8 cellular contexts compared by ENCODE assay signal in the genomic region with DNA sequence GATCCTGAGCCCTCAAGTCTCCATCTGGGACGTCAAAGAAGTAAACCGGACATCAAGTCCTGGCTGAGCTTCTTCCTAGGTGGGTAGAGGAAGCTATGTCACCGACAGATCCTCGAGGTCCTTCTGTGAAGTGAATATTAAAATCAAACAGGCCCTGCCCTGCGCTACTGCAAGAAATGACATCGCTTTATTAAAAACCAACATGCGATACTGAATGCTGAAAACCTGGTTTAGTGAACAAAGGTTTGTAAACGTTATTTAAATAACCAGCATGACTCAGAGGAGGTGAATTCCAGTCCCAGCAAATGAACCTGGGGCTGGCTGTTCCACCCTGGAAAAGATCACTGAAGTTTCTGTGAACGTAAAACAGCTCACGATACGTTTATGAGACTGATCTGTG. TPM values are rescaled to one million over a fixed set of nuclear protein-coding genes. Genes with fewer than 3 reads are reported as not detected.
DNase-seq lines count a peak whose midpoint lies in the region; ATAC-seq and TF ChIP-seq lines count a peak whose summit lies in the region.

No MANE protein-coding gene starts in this region.

- ATAC-seq in HG02970 (IDR thresholded peaks at IDR 0.05; ENCODE audit: low FRiP score, unreplicated experiment) (peak; percentile 7), GM19328 (IDR thresholded peaks at IDR 0.05; ENCODE audit: unreplicated experiment) (no peak)

- no peaks in the 10 kb centered on the region for H3K27me3 ChIP-seq in CD8-positive, alpha-beta memory T cell (ENCODE audit: insufficient read depth, low read length, poor library complexity, severe bottlenecking)
- H3K27me3 ChIP-seq in hepatocyte: no peaks in the 10 kb centered on the region
- H3K27me3 ChIP-seq in skeletal muscle satellite cell (ENCODE audit: control insufficient read depth, insufficient read depth, low read length): peaks cover 13% of the 10 kb centered on the region

- H3K4me1 ChIP-seq in CD8-positive, alpha-beta memory T cell (ENCODE audit: insufficient read depth, low read length): peaks cover 22% of the 10 kb centered on the region
- peaks cover 12% of the 10 kb centered on the region for H3K4me1 ChIP-seq in hepatocyte (ENCODE audit: insufficient read depth)
- H3K4me1 ChIP-seq in skeletal muscle satellite cell (ENCODE audit: control insufficient read depth, insufficient read depth, low read length): peaks cover 12% of the 10 kb centered on the region

- WGBS in hepatocyte (ENCODE audit: low lambda C conversion rate, missing lambda C conversion rate): under 1% methylated on average over 11 of the region's 11 CpGs

- CTCF ChIA-PET in CD8-positive, alpha-beta memory T cell (lab: Charles Lee): interaction anchor here (1.0 to 2.1 kb wide), 4 partner anchors 63 to 441 kb away, joined by 3 to 12 read pairs (median 3); a partner anchor contains a TSS

- H3K27ac ChIP-seq in CD8-positive, alpha-beta memory T cell (ENCODE audit: low read depth, low read length): peak overlapping the region; percentile 74
- peak overlapping the region; percentile 86 for H3K27ac ChIP-seq in hepatocyte

- peak overlapping the region; percentile 44 for H2AFZ ChIP-seq in hepatocyte

- POLR2A ChIA-PET in CD8-positive, alpha-beta memory T cell (lab: Charles Lee): interaction anchor here (0.8 to 2.4 kb wide), 2 partner anchors 10 to 63 kb away, joined by 3 to 17 read pairs; a partner anchor contains a TSS

- no peaks in the 10 kb centered on the region for H3K9me3 ChIP-seq in CD8-positive, alpha-beta memory T cell (ENCODE audit: low read length)
- no peaks in the 10 kb centered on the region for H3K9me3 ChIP-seq in hepatocyte (ENCODE audit: low read depth)
- H3K9me3 ChIP-seq in skeletal muscle satellite cell (replicated peaks; ENCODE audit: low read length): no peaks in the 10 kb centered on the region

- H3K27ac Mint-ChIP-seq in CD8-positive, alpha-beta memory T cell: peak overlapping the region in 7 of 8 donors; percentile 83 to 98 (median 95)
- peak overlapping the region; percentile 98 for H3K27ac Mint-ChIP-seq in activated T-cell treated with anti-CD3 and anti-CD28 coated beads, Interleukin-2, amount 50 U/mL, for 24 hours

- no peaks in the 10 kb centered on the region for H3K9me2 ChIP-seq in hepatocyte (replicated peaks; ENCODE audit: insufficient read depth)

- peaks cover 0 to 45% (median 15%) of the 10 kb centered on the region in 3 donors for H3K36me3 Mint-ChIP-seq in CD8-positive, alpha-beta memory T cell
- H3K36me3 Mint-ChIP-seq in activated T-cell treated with anti-CD3 and anti-CD28 coated beads, Interleukin-2, amount 50 U/mL, for 24 hours (ENCODE audit: low read depth): peaks cover 51% of the 10 kb centered on the region

- peak overlapping the region; percentile 78 for H3K4me2 ChIP-seq in hepatocyte
- H3K4me2 ChIP-seq in skeletal muscle satellite cell (ENCODE audit: low read length): peak overlapping the region; percentile 98

- H3K4me3 Mint-ChIP-seq in CD8-positive, alpha-beta memory T cell: peak overlapping the region; percentile 95 to 100 (median 98)
- peak overlapping the region; percentile 97 for H3K4me3 Mint-ChIP-seq in activated T-cell treated with anti-CD3 and anti-CD28 coated beads, Interleukin-2, amount 50 U/mL, for 24 hours

- peaks cover 44 to 61% (median 52%) of the 10 kb centered on the region in 3 donors for H3K4me1 Mint-ChIP-seq in CD8-positive, alpha-beta memory T cell
- H3K4me1 Mint-ChIP-seq in activated T-cell treated with anti-CD3 and anti-CD28 coated beads, Interleukin-2, amount 50 U/mL, for 24 hours (ENCODE audit: low read depth): peaks cover 53% of the 10 kb centered on the region

- H3K36me3 ChIP-seq in CD8-positive, alpha-beta memory T cell (ENCODE audit: insufficient read depth, low read length): peaks cover 13% of the 10 kb centered on the region
- H3K36me3 ChIP-seq in hepatocyte (replicated peaks; ENCODE audit: insufficient read depth, low read depth) (no peaks in the 10 kb centered on the region), skeletal muscle satellite cell (ENCODE audit: insufficient read depth, low read length) (peaks cover 27% of the 10 kb centered on the region)

- peaks cover 46% of the 10 kb centered on the region for H3K79me2 ChIP-seq in hepatocyte

- peak overlapping the region; percentile 93 for H3K9ac ChIP-seq in skeletal muscle satellite cell (ENCODE audit: low read depth, low read length)

- peak overlapping the region; percentile 86 for H3K4me3 ChIP-seq in CD8-positive, alpha-beta memory T cell (ENCODE audit: low read length)
- peak overlapping the region; percentile 63 for H3K4me3 ChIP-seq in hepatocyte
- peak overlapping the region; percentile 88 for H3K4me3 ChIP-seq in skeletal muscle satellite cell (ENCODE audit: low read length)

- H3K9me3 Mint-ChIP-seq in CD8-positive, alpha-beta memory T cell: no peaks in the 10 kb centered on the region
- no peaks in the 10 kb centered on the region for H3K9me3 Mint-ChIP-seq in activated T-cell treated with anti-CD3 and anti-CD28 coated beads, Interleukin-2, amount 50 U/mL, for 24 hours

- peak in 1 of 5 donors; percentile 49 for DNase-seq in CD8-positive, alpha-beta memory T cell
- DNase-seq in activated T-cell treated with anti-CD3 and anti-CD28 coated beads, Interleukin-2, amount 50 U/mL, for 24 hours: no peak
- DNase-seq in hepatocyte (ENCODE audit: low spot score) (peak; percentile 54), NCI-H2081 (lab: John Stamatoyannopoulos, UW) (no peak), NCI-H510A treated with DMSO at 0.1 percent for 48 hours (lab: John Stamatoyannopoulos, UW) (no peak)

- TF ChIP-seq CTCF in hepatocyte (IDR thresholded peaks at IDR 0.05; ENCODE audit: poor library complexity): no peak

- H4K20me1 ChIP-seq in hepatocyte (ENCODE audit: insufficient read depth, poor library complexity, severe bottlenecking): peaks cover 12% of the 10 kb centered on the region

- peaks cover 0 to 1% of the 10 kb centered on the region in 2 donors for H3K27me3 Mint-ChIP-seq in CD8-positive, alpha-beta memory T cell
- no peaks in the 10 kb centered on the region for H3K27me3 Mint-ChIP-seq in activated T-cell treated with anti-CD3 and anti-CD28 coated beads, Interleukin-2, amount 50 U/mL, for 24 hours

RNA-seq across cellular contexts. Expression of a gene that starts 0.7 kb away (rescaled TPM):
- total RNA-seq in CD8-positive, alpha-beta memory T cell: 100 to 1,000 TPM in 1 of 2 experiments, 10 to 100 TPM in 1; 97.7 to 104 TPM
- polyA plus RNA-seq in CD8-positive, alpha-beta memory T cell: 103 TPM
- 95.6 and 104 TPM in 2 replicates for total RNA-seq in hepatocyte
- polyA plus RNA-seq in hepatocyte: 80.3 and 83.6 TPM in 2 replicates
- 80.6 and 101 TPM in 2 replicates for total RNA-seq in skeletal muscle satellite cell (2012; rRNA removed)

RNA-seq across cellular contexts. Expression of a gene that starts 52.9 kb away (rescaled TPM):
- total RNA-seq in CD8-positive, alpha-beta memory T cell: not detected
- polyA plus RNA-seq in CD8-positive, alpha-beta memory T cell: not detected
- total RNA-seq in hepatocyte: not detected in 2 replicates
- not detected in 2 replicates for polyA plus RNA-seq in hepatocyte
- not detected in 2 replicates for total RNA-seq in skeletal muscle satellite cell (2012; rRNA removed)

RNA-seq across cellular contexts. Expression of a gene that starts 53.7 kb away (rescaled TPM):
- total RNA-seq in CD8-positive, alpha-beta memory T cell: not detected
- not detected for polyA plus RNA-seq in CD8-positive, alpha-beta memory T cell
- total RNA-seq in hepatocyte: not detected in 2 replicates
- polyA plus RNA-seq in hepatocyte: not detected in 2 replicates
- not detected in 2 replicates for total RNA-seq in skeletal muscle satellite cell (2012; rRNA removed)
